Comparison of ENCODE assay signal across 16 cellular contexts in genomic region chr5:123133438-123134100, GRCh38. TPM values are rescaled to one million over a fixed set of nuclear protein-coding genes. Genes with fewer than 3 reads are reported as not detected.
"Had no signal": no experiment of that assay in that cellular context is flagged by ENCODE, and none has a peak within 500 bp of the region (broad histone marks: within the 10 kb centered on the region; RNA-seq: fewer than 3 reads in every experiment).

No MANE protein-coding gene starts in this region.

- FAIRE-seq: islet of Langerhans had no signal

- H3K4me2 ChIP-seq: smooth muscle cell had no signal

- H3K4me1 ChIP-seq: esophagus muscularis mucosa, gastrocnemius medialis, heart right ventricle had no signal

- DNase-seq: effector memory CD4-positive, alpha-beta T cell; gastrocnemius medialis; heart right ventricle; hypothalamus; kidney glomerular epithelial cell; left lung; lower lobe of right lung; naive thymus-derived CD4-positive, alpha-beta T cell; right cardiac atrium; stimulated activated CD4-positive, alpha-beta T cell treated with anti-CD3 and anti-CD28 coated beads, Interleukin-2, amount 100 ng/mL, for 48 hours; stimulated activated naive CD8-positive, alpha-beta T cell treated with anti-CD3 and anti-CD28 coated beads, Interleukin-15, Interleukin-2, amounts not matched to agents 100 U/mL and 50 U/mL, for 24 hours; transverse colon had no signal

- H3K9me3 ChIP-seq: esophagus muscularis mucosa, gastrocnemius medialis, heart right ventricle, left lung, lower lobe of right lung, transverse colon had no signal

- H3K27ac ChIP-seq: epithelial cell of prostate, esophagus muscularis mucosa, gastrocnemius medialis, heart right ventricle, lower lobe of right lung, transverse colon had no signal

- H3K36me3 ChIP-seq: esophagus muscularis mucosa, gastrocnemius medialis, heart right ventricle, left lung, lower lobe of right lung, transverse colon had no signal

- H3K27me3 ChIP-seq: esophagus muscularis mucosa, gastrocnemius medialis, heart right ventricle, left lung, transverse colon had no signal

- ATAC-seq: gastrocnemius medialis; heart right ventricle; left lung; lower lobe of right lung; naive thymus-derived CD4-positive, alpha-beta T cell; right cardiac atrium; stimulated activated naive CD8-positive, alpha-beta T cell treated with anti-CD3 and anti-CD28 coated beads, Interleukin-15, Interleukin-2, amounts not matched to agents 100 U/mL and 50 U/mL, for 24 hours had no signal

- H3K4me3 ChIP-seq: esophagus muscularis mucosa, gastrocnemius medialis, heart right ventricle, left lung, lower lobe of right lung, smooth muscle cell, transverse colon had no signal

RNA-seq across cellular contexts. Expression of gene PRDM6, which starts 44.5 kb away (rescaled TPM):
- total RNA-seq: naive thymus-derived CD4-positive, alpha-beta T cell had no signal
- polyA plus RNA-seq: naive thymus-derived CD4-positive, alpha-beta T cell had no signal
